Comparison of ENCODE assay signal across 8 cellular contexts in genomic region chr15:49621327-49622210, GRCh38. TPM values are rescaled to one million over a fixed set of nuclear protein-coding genes. Genes with fewer than 3 reads are reported as not detected.
A peak's percentile ranks its signal among the peaks of the same experiment; 100 is the strongest.
DNase-seq lines count a peak whose midpoint lies in the region; FAIRE-seq and TF ChIP-seq lines count a peak whose summit lies in the region.

No MANE protein-coding gene starts in this region.

- DNase-seq in CD14-positive monocyte (ENCODE audit: low spot score) (no peak), Karpas-422 (peak; percentile 67), hepatocyte (ENCODE audit: low spot score) (no peak), small intestine (peak; percentile 18), GM19240 (ENCODE audit: insufficient read length, low spot score) (no peak), DMS153 (lab: John Stamatoyannopoulos, UW) (no peak), NCI-H1105 treated with DMSO at 0.1 percent for 48 hours (lab: John Stamatoyannopoulos, UW) (no peak)
- DNase-seq in activated CD4-positive, alpha-beta memory T cell treated with anti-CD3 and anti-CD28 coated beads, Interleukin-2, amount 10 ng/mL, durations not matched to agents 7 days and 5 days, result no peak

- H3K36me3 Mint-ChIP-seq in CD14-positive monocyte, result peaks cover 18 to 21% of the 10 kb centered on the region in 2 donors
- H3K36me3 Mint-ChIP-seq in activated CD4-positive, alpha-beta memory T cell treated with anti-CD3 and anti-CD28 coated beads, Interleukin-2, amount 10 ng/mL, durations not matched to agents 7 days and 5 days (ENCODE audit: low read depth), result peaks cover 10% of the 10 kb centered on the region

- intact Hi-C loops in CD14-positive monocyte (cut with micrococcal nuclease), result loop anchor here (10.0 kb wide), 2 partner anchors 93 to 467 kb away; partner anchors contain the start of gene COPS2 (in 1 of the 2)

- H3K4me3 Mint-ChIP-seq in CD14-positive monocyte, result peak overlapping the region; percentile 92 to 95
- peak overlapping the region; percentile 88 for H3K4me3 Mint-ChIP-seq in activated CD4-positive, alpha-beta memory T cell treated with anti-CD3 and anti-CD28 coated beads, Interleukin-2, amount 10 ng/mL, durations not matched to agents 7 days and 5 days

- H3K9me3 ChIP-seq in Karpas-422 (ENCODE audit: low read length), result peaks cover 7% of the 10 kb centered on the region; the same call in 1 of the 2 replicates
- no peaks in the 10 kb centered on the region for H3K9me3 ChIP-seq in hepatocyte (ENCODE audit: low read depth)
- no peaks in the 10 kb centered on the region for H3K9me3 ChIP-seq in small intestine (ENCODE audit: control insufficient read depth, low read depth)

- peaks cover 55% of the 10 kb centered on the region for H3K79me2 ChIP-seq in Karpas-422 (ENCODE audit: low read length)
- H3K79me2 ChIP-seq in hepatocyte, result peaks cover 26% of the 10 kb centered on the region

- peak overlapping the region; percentile 89 to 99 (median 97) for H3K27ac Mint-ChIP-seq in CD14-positive monocyte
- H3K27ac Mint-ChIP-seq in activated CD4-positive, alpha-beta memory T cell treated with anti-CD3 and anti-CD28 coated beads, Interleukin-2, amount 10 ng/mL, durations not matched to agents 7 days and 5 days, result peak overlapping the region; percentile 85

- H3K9me3 Mint-ChIP-seq in CD14-positive monocyte, result peaks cover 10 to 24% (median 12%) of the 10 kb centered on the region in 7 donors
- H3K9me3 Mint-ChIP-seq in activated CD4-positive, alpha-beta memory T cell treated with anti-CD3 and anti-CD28 coated beads, Interleukin-2, amount 10 ng/mL, durations not matched to agents 7 days and 5 days, result peaks cover 4% of the 10 kb centered on the region

- CTCF ChIA-PET in activated CD4-positive, alpha-beta memory T cell treated with anti-CD3 and anti-CD28 coated beads, Interleukin-2, amount 10 ng/mL, durations not matched to agents 7 days and 5 days (lab: Charles Lee), result interaction anchor here (1.2 kb wide), 1 partner anchor 381 kb away, joined by 3 read pairs; no protein-coding TSS in a partner anchor

- H3K27ac ChIP-seq in Karpas-422 (ENCODE audit: low read length), result peak overlapping the region; percentile 63
- H3K27ac ChIP-seq in hepatocyte, result peak overlapping the region; percentile 90
- H3K27ac ChIP-seq in small intestine (ENCODE audit: low read depth in 1 of 2, low read length in 1 of 2), result peak overlapping the region; percentile 95 to 99

- no peaks in the 10 kb centered on the region for H3K27me3 ChIP-seq in Karpas-422 (ENCODE audit: low read length)
- H3K27me3 ChIP-seq in hepatocyte, result no peaks in the 10 kb centered on the region
- no peaks in the 10 kb centered on the region for H3K27me3 ChIP-seq in small intestine (ENCODE audit: control insufficient read depth in 2 of 2, insufficient read depth in 2 of 2, low read length in 2 of 2)

- TF ChIP-seq CTCF in CD14-positive monocyte (IDR thresholded peaks at IDR 0.05) (no peak), hepatocyte (IDR thresholded peaks at IDR 0.05; ENCODE audit: poor library complexity) (no peak)

- WGBS in hepatocyte (ENCODE audit: low lambda C conversion rate, missing lambda C conversion rate), result 11% methylated on average over 12 of the region's 12 CpGs
- 6 to 11% (median 7%) methylated on average over 12 of the region's 12 CpGs for WGBS in small intestine, 3 donors

- POLR2A ChIA-PET in activated CD4-positive, alpha-beta memory T cell treated with anti-CD3 and anti-CD28 coated beads, Interleukin-2, amount 10 ng/mL, durations not matched to agents 7 days and 5 days (lab: Charles Lee), result interaction anchor here (0.6 to 1.5 kb wide), 5 partner anchors 19 to 744 kb away, joined by 3 to 8 read pairs (median 3); partner anchors contain the start of genes COPS2, EID1, GABPB1 and GALK2

- H4K20me1 ChIP-seq in Karpas-422 (ENCODE audit: insufficient read depth, low read depth, low read length) (no peaks in the 10 kb centered on the region), hepatocyte (ENCODE audit: insufficient read depth, poor library complexity, severe bottlenecking) (no peaks in the 10 kb centered on the region)

- no peaks in the 10 kb centered on the region for H3K9me2 ChIP-seq in Karpas-422 (replicated peaks; ENCODE audit: insufficient read depth, low read length)
- H3K9me2 ChIP-seq in hepatocyte (replicated peaks; ENCODE audit: insufficient read depth), result no peaks in the 10 kb centered on the region

- H3K4me1 Mint-ChIP-seq in CD14-positive monocyte, result peaks cover 31% of the 10 kb centered on the region
- peaks cover 31% of the 10 kb centered on the region for H3K4me1 Mint-ChIP-seq in activated CD4-positive, alpha-beta memory T cell treated with anti-CD3 and anti-CD28 coated beads, Interleukin-2, amount 10 ng/mL, durations not matched to agents 7 days and 5 days

- H3K27me3 Mint-ChIP-seq in CD14-positive monocyte (ENCODE audit: low read depth in 3 of 3), result no peaks in the 10 kb centered on the region
- H3K27me3 Mint-ChIP-seq in activated CD4-positive, alpha-beta memory T cell treated with anti-CD3 and anti-CD28 coated beads, Interleukin-2, amount 10 ng/mL, durations not matched to agents 7 days and 5 days, result no peaks in the 10 kb centered on the region

- no peak for FAIRE-seq in small intestine (lab: Jason Lieb, UNC)

- peaks cover 40% of the 10 kb centered on the region for H3K36me3 ChIP-seq in Karpas-422 (ENCODE audit: insufficient read depth, low read length)
- H3K36me3 ChIP-seq in hepatocyte (replicated peaks; ENCODE audit: insufficient read depth, low read depth), result no peaks in the 10 kb centered on the region
- peaks cover 0 to 4% of the 10 kb centered on the region in 2 donors for H3K36me3 ChIP-seq in small intestine (ENCODE audit: control insufficient read depth in 2 of 2, insufficient read depth in 2 of 2, low read length in 2 of 2)

- peak overlapping the region; percentile 58; the same call in 1 of the 2 replicates for H2AFZ ChIP-seq in Karpas-422 (ENCODE audit: low read length)
- peak overlapping the region; percentile 43 for H2AFZ ChIP-seq in hepatocyte

- peak overlapping the region; percentile 80 for H3K4me2 ChIP-seq in Karpas-422 (ENCODE audit: low read depth, low read length, poor library complexity, severe bottlenecking)
- H3K4me2 ChIP-seq in hepatocyte, result peak overlapping the region; percentile 81

- H3K9ac ChIP-seq in Karpas-422 (ENCODE audit: low read length), result peak overlapping the region; percentile 82

- H3K4me3 ChIP-seq in Karpas-422 (ENCODE audit: low read length) (peak overlapping the region; percentile 76), hepatocyte (peak overlapping the region; percentile 40), small intestine (ENCODE audit: low read depth in 1 of 2, low read length in 2 of 2) (peak overlapping the region; percentile 57 to 89)

- H3K4me1 ChIP-seq in Karpas-422 (ENCODE audit: low read length) (peaks cover 20% of the 10 kb centered on the region), hepatocyte (ENCODE audit: insufficient read depth) (peaks cover 18% of the 10 kb centered on the region), small intestine (ENCODE audit: control insufficient read depth in 2 of 2, insufficient read depth in 1 of 2, low read depth in 1 of 2, low read length in 1 of 2) (peaks cover 0 to 10% of the 10 kb centered on the region in 2 donors)

RNA-seq across cellular contexts. Expression of gene DTWD1, which starts 0.7 kb away (rescaled TPM):
- polyA plus RNA-seq in CD14-positive monocyte (10 to 100 TPM; 10.2 to 11.8 TPM), hepatocyte (14.2 and 23.4 TPM in 2 replicates), small intestine (10 to 100 TPM in 1 of 3 donors, 1 to 10 TPM in 2; 5.8 to 14.1 (median 7.8) TPM)
- total RNA-seq in Karpas-422 (2014; rRNA removed; shearing (Covaris generic); ENCODE audit: low replicate concordance), result 20.6 and 29.8 TPM in 2 replicates
- total RNA-seq in activated CD4-positive, alpha-beta memory T cell treated with anti-CD3 and anti-CD28 coated beads, Interleukin-2, amount 10 ng/mL, durations not matched to agents 7 days and 5 days, result 10 to 100 TPM; 12.5 to 13.4 TPM
- total RNA-seq in hepatocyte, result 24.1 and 37.0 TPM in 2 replicates

RNA-seq across cellular contexts. Expression of gene FAM227B, which starts 1.0 kb away (rescaled TPM):
- under 1 TPM; 0.49 to 0.72 TPM for polyA plus RNA-seq in CD14-positive monocyte
- 4.4 and 7.9 TPM in 2 replicates for total RNA-seq in Karpas-422 (2014; rRNA removed; shearing (Covaris generic); ENCODE audit: low replicate concordance)
- 1 to 10 TPM; 3.5 to 3.7 TPM for total RNA-seq in activated CD4-positive, alpha-beta memory T cell treated with anti-CD3 and anti-CD28 coated beads, Interleukin-2, amount 10 ng/mL, durations not matched to agents 7 days and 5 days
- 4.5 and 6.1 TPM in 2 replicates for total RNA-seq in hepatocyte
- 9.0 and 9.2 TPM in 2 replicates for polyA plus RNA-seq in hepatocyte
- polyA plus RNA-seq in small intestine, result 1 to 10 TPM; 1.6 to 4.3 (median 2.0) TPM

Comparison
In these comparisons a context has a peak if more than half of its experiments do, and no peak if none do; other contexts are left out.
1. DNase-seq: peak in Karpas-422 (single experiment) and small intestine (single experiment); none in CD14-positive monocyte (single experiment), activated CD4-positive, alpha-beta memory T cell treated with anti-CD3 and anti-CD28 coated beads, Interleukin-2, amount 10 ng/mL, durations not matched to agents 7 days and 5 days (single experiment), hepatocyte (single experiment), GM19240 (single experiment), DMS153 (single experiment) and NCI-H1105 treated with DMSO at 0.1 percent for 48 hours (single experiment).
2. Peak in every context shown above with its lines, with median percentiles within 50 percentile points of each other: H3K27ac ChIP-seq and H3K4me3 ChIP-seq.